Comparison of ENCODE assay signal across 18 cellular contexts in the genomic region with DNA sequence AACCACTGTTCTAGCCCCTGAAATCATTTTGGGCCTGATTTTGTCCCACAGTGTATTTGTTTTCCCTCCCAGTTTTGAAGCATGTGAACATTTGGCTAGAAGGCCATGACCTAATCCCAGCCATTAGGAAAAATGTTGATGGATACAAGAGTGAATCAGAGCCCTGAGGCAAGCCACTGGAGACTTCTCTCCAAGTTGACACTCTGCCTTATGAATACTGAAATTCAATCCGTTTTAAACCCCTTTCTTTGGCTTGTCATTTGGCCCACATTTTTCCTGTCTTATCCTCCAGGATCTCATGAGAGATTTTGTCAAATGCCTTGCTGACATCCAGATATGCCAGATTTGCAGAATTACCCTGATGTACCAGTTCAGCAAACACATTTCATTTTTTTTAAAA.
DNase-seq lines count a peak whose midpoint lies in the region; ATAC-seq and TF ChIP-seq lines count a peak whose summit lies in the region.
"Had no signal": no experiment of that assay in that cellular context is flagged by ENCODE, and none has a peak within 500 bp of the region (broad histone marks: within the 10 kb centered on the region; RNA-seq: fewer than 3 reads in every experiment).

No MANE protein-coding gene starts in this region.

- no peak overlapping the region for H3K4me2 ChIP-seq in mammary epithelial cell (ENCODE audit: insufficient read depth, low read depth, low read length)
- no peak overlapping the region for H3K4me2 ChIP-seq in hepatocyte
- H3K4me2 ChIP-seq: KMS-11 had no signal

- H4K20me1 ChIP-seq in mammary epithelial cell (ENCODE audit: insufficient read depth, low read length), result no peaks in the 10 kb centered on the region
- H4K20me1 ChIP-seq in hepatocyte (ENCODE audit: insufficient read depth, poor library complexity, severe bottlenecking), result no peaks in the 10 kb centered on the region

- H3K36me3 Mint-ChIP-seq in immature natural killer cell, result peaks cover 0 to 7% (median 0%) of the 10 kb centered on the region in 3 donors
- no peaks in the 10 kb centered on the region for H3K36me3 Mint-ChIP-seq in activated naive CD4-positive, alpha-beta T cell treated with anti-CD3 and anti-CD28 coated beads, Interleukin-2, amount 10 ng/mL, durations not matched to agents 7 days and 5 days

- H3K27me3 Mint-ChIP-seq in immature natural killer cell (ENCODE audit: low read depth in 3 of 3), result peaks cover 0 to 2% (median 2%) of the 10 kb centered on the region in 3 donors
- no peaks in the 10 kb centered on the region for H3K27me3 Mint-ChIP-seq in activated naive CD4-positive, alpha-beta T cell treated with anti-CD3 and anti-CD28 coated beads, Interleukin-2, amount 10 ng/mL, durations not matched to agents 7 days and 5 days
- H3K27me3 Mint-ChIP-seq: T-helper 17 cell had no signal

- H3K36me3 ChIP-seq in mammary epithelial cell (ENCODE audit: insufficient read depth, low read length) (no peaks in the 10 kb centered on the region), left lung (no peaks in the 10 kb centered on the region), hepatocyte (replicated peaks; ENCODE audit: insufficient read depth, low read depth) (no peaks in the 10 kb centered on the region)
- H3K36me3 ChIP-seq: pancreas, vagina had no signal

- H3K4me3 Mint-ChIP-seq in immature natural killer cell, result no peak overlapping the region
- H3K4me3 Mint-ChIP-seq in activated naive CD4-positive, alpha-beta T cell treated with anti-CD3 and anti-CD28 coated beads, Interleukin-2, amount 10 ng/mL, durations not matched to agents 7 days and 5 days, result no peak overlapping the region
- H3K4me3 Mint-ChIP-seq: T-helper 17 cell had no signal

- H3K4me1 ChIP-seq in mammary epithelial cell (ENCODE audit: insufficient read depth, low read length) (peaks cover 5% of the 10 kb centered on the region), left lung (peaks cover 0 to 3% of the 10 kb centered on the region in 2 donors), hepatocyte (ENCODE audit: insufficient read depth) (no peaks in the 10 kb centered on the region)
- H3K4me1 ChIP-seq: pancreas had no signal

- H3K9me3 Mint-ChIP-seq in immature natural killer cell, result peaks cover 0 to 9% (median 4%) of the 10 kb centered on the region in 6 donors
- H3K9me3 Mint-ChIP-seq in activated naive CD4-positive, alpha-beta T cell treated with anti-CD3 and anti-CD28 coated beads, Interleukin-2, amount 10 ng/mL, durations not matched to agents 7 days and 5 days, result no peaks in the 10 kb centered on the region

- 0% methylated on average over 1 of the region's 1 CpG for WGBS in mammary epithelial cell (ENCODE audit: low coverage, missing lambda C conversion rate)
- 36% methylated on average over 1 of the region's 1 CpG for WGBS in hepatocyte (ENCODE audit: low lambda C conversion rate, missing lambda C conversion rate)

- no peaks in the 10 kb centered on the region for H3K9me3 ChIP-seq in mammary epithelial cell (replicated peaks; ENCODE audit: insufficient read depth, low read length)
- no peaks in the 10 kb centered on the region for H3K9me3 ChIP-seq in left lung
- H3K9me3 ChIP-seq in hepatocyte (ENCODE audit: low read depth), result no peaks in the 10 kb centered on the region
- H3K9me3 ChIP-seq: pancreas, vagina had no signal

- no peak overlapping the region for H2AFZ ChIP-seq in mammary epithelial cell (ENCODE audit: low read depth, low read length)
- no peak overlapping the region for H2AFZ ChIP-seq in hepatocyte

- dilution Hi-C loops in mammary epithelial cell (cut with HindIII; ENCODE audit: low sequenced_read_pairs), result no loop called here

- H3K9ac ChIP-seq in mammary epithelial cell (ENCODE audit: insufficient read depth, low read length), result no peak overlapping the region
- H3K9ac ChIP-seq: KMS-11 had no signal

- H3K4me1 Mint-ChIP-seq in immature natural killer cell, result no peaks in the 10 kb centered on the region
- no peaks in the 10 kb centered on the region for H3K4me1 Mint-ChIP-seq in activated naive CD4-positive, alpha-beta T cell treated with anti-CD3 and anti-CD28 coated beads, Interleukin-2, amount 10 ng/mL, durations not matched to agents 7 days and 5 days
- H3K4me1 Mint-ChIP-seq: T-helper 17 cell had no signal

- DNase-seq in AG20443 (ENCODE audit: low spot score) (peak; percentile 18), M059J (ENCODE audit: low read depth) (peak; percentile 95), mammary epithelial cell (peak; percentile 60), left lung (no peak), hepatocyte (ENCODE audit: low spot score) (no peak), Ammon's horn (ENCODE audit: low spot score) (no peak), immature natural killer cell (no peak)
- no peak for DNase-seq in activated naive CD4-positive, alpha-beta T cell treated with anti-CD3 and anti-CD28 coated beads, Interleukin-2, amount 10 ng/mL, durations not matched to agents 7 days and 5 days
- DNase-seq: activated CD4-positive, alpha-beta T cell treated with anti-CD3 and anti-CD28 coated beads, Interleukin-2, amount 50 U/mL, for 4 hours; activated effector memory CD4-positive, alpha-beta T cell treated with anti-CD3 and anti-CD28 coated beads, Interleukin-2, amount 50 U/mL, for 16 hours; cortex of kidney; NCI-H2107; pancreas; stimulated activated CD4-positive, alpha-beta T cell treated with anti-CD3 and anti-CD28 coated beads, Interleukin-2, amount 100 ng/mL, for 24 hours; T-helper 17 cell had no signal

- intact Hi-C loops in mammary epithelial cell (cut with micrococcal nuclease), result no loop called here
- intact Hi-C loops in left lung (cut with DNase I), result no loop called here

- TF ChIP-seq CTCF in mammary epithelial cell (conservative IDR thresholded peaks at IDR 0.05 in 1 of 2, IDR thresholded peaks at IDR 0.05 in 1 of 2; ENCODE audit: extremely low read depth in 1 of 2, insufficient read depth in 1 of 2, low read depth in 1 of 2, low read length in 2 of 2) (no peak), left lung (IDR thresholded peaks at IDR 0.05) (no peak), hepatocyte (IDR thresholded peaks at IDR 0.05; ENCODE audit: poor library complexity) (no peak)

- CTCF ChIA-PET in mammary epithelial cell (lab: Charles Lee; ENCODE audit: low non-redundant PET), result no interaction called here
- CTCF ChIA-PET in activated naive CD4-positive, alpha-beta T cell treated with anti-CD3 and anti-CD28 coated beads, Interleukin-2, amount 10 ng/mL, durations not matched to agents 7 days and 5 days (lab: Charles Lee), result no interaction called here

- no peak overlapping the region for H3K27ac ChIP-seq in mammary epithelial cell (ENCODE audit: insufficient read depth, low read depth, low read length)
- H3K27ac ChIP-seq in left lung, result no peak overlapping the region
- H3K27ac ChIP-seq in hepatocyte, result no peak overlapping the region
- H3K27ac ChIP-seq: KMS-11, pancreas, vagina had no signal

- no peak overlapping the region for H3K27ac Mint-ChIP-seq in immature natural killer cell
- no peak overlapping the region for H3K27ac Mint-ChIP-seq in activated naive CD4-positive, alpha-beta T cell treated with anti-CD3 and anti-CD28 coated beads, Interleukin-2, amount 10 ng/mL, durations not matched to agents 7 days and 5 days
- H3K27ac Mint-ChIP-seq: T-helper 17 cell had no signal

- no TSS peak for BruUV-seq in mammary epithelial cell (replicated peaks; lab: Mats Ljungman, UMichigan)

- in situ Hi-C loops in mammary epithelial cell (cut with MboI; ENCODE audit: low sequenced_read_pairs in 2 of 2), result no loop called here

- no peak overlapping the region for H3K4me3 ChIP-seq in mammary epithelial cell (replicated peaks in 1 of 3; ENCODE audit: insufficient read depth in 1 of 3, low read depth in 2 of 3, low read length in 3 of 3)
- no peak overlapping the region for H3K4me3 ChIP-seq in left lung
- no peak overlapping the region for H3K4me3 ChIP-seq in hepatocyte
- H3K4me3 ChIP-seq: lung, pancreas, vagina had no signal

- H3K27me3 ChIP-seq in mammary epithelial cell (ENCODE audit: insufficient read depth, low read length), result no peaks in the 10 kb centered on the region
- no peaks in the 10 kb centered on the region for H3K27me3 ChIP-seq in left lung
- H3K27me3 ChIP-seq in hepatocyte, result no peaks in the 10 kb centered on the region
- H3K27me3 ChIP-seq: pancreas, vagina had no signal

- ATAC-seq in left lung, result peak; percentile 31
- ATAC-seq: T-helper 17 cell had no signal

- H3K9me2 ChIP-seq in hepatocyte (replicated peaks; ENCODE audit: insufficient read depth), result no peaks in the 10 kb centered on the region

- H3K79me2 ChIP-seq in mammary epithelial cell (ENCODE audit: insufficient read depth, low read length) (no peaks in the 10 kb centered on the region), hepatocyte (no peaks in the 10 kb centered on the region)

Comparison
In these comparisons a context has a peak if more than half of its experiments do, and no peak if none do; other contexts are left out.
1. DNase-seq: peak in AG20443 (single experiment), M059J (single experiment) and mammary epithelial cell (single experiment); none in left lung (0 of 2), hepatocyte (single experiment), Ammon's horn (single experiment), immature natural killer cell (0 of 3) and activated naive CD4-positive, alpha-beta T cell treated with anti-CD3 and anti-CD28 coated beads, Interleukin-2, amount 10 ng/mL, durations not matched to agents 7 days and 5 days (single experiment).